1 cellular context compared by ENCODE assay signal in the genomic region with DNA sequence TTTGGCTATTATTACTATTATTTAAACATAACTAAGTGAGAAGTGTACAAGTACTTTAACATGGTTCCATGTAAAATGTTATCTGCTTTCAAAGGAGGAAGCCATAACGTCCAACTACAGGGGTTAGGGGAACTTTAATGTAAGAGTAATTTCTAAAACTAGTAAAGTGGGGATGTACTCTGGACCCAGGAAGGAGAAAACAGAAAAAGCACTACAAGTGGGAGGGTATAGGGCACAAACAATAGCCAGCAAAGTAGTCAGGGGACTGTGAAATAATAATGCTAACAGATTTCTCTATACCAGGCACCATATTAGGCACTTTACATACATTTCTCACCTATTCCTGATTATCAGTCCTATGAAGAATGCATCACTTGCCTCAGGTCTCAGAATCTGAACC.
A peak's percentile ranks its signal among the peaks of the same experiment; 100 is the strongest.
TF ChIP-seq lines count a peak whose summit lies in the region.

No MANE protein-coding gene starts in this region.

TF ChIP-seq in HepG2, 621 proteins besides CTCF, POLR2A, EP300 and RAD21:
- TF ChIP-seq GABPA (IDR thresholded peaks at IDR 0.05; ENCODE audit: low read depth, low read length) = no peak
- TF ChIP-seq GABPA (CRISPR knock-in tag; IDR thresholded peaks at IDR 0.05; ENCODE audit: low read depth) = 0 out of 2 replicates have a peak, but pooled peaks have one; percentile 8
- no peak for TF ChIP-seq ZNF589 (CRISPR knock-in tag; conservative IDR thresholded peaks at IDR 0.05)
- no peak for TF ChIP-seq SOX13 (IDR thresholded peaks at IDR 0.05)
- peak in 1 of 2 experiments; percentile 46; a peak in 1 of 4 replicates for TF ChIP-seq SOX13 (CRISPR knock-in tag; conservative IDR thresholded peaks at IDR 0.05 in 1 of 2, IDR thresholded peaks at IDR 0.05 in 1 of 2)
- peak; percentile 50; the same call in 1 of the 2 replicates for TF ChIP-seq SOX5 (CRISPR knock-in tag; IDR thresholded peaks at IDR 0.05; ENCODE audit: borderline replicate concordance)
- TF ChIP-seq HNF4A (CRISPR knock-in tag; IDR thresholded peaks at IDR 0.05) = 0 out of 2 replicates have a peak, but pooled peaks have one; percentile 26
